Comparison of ENCODE assay signal across 2 cellular contexts in the genomic region with DNA sequence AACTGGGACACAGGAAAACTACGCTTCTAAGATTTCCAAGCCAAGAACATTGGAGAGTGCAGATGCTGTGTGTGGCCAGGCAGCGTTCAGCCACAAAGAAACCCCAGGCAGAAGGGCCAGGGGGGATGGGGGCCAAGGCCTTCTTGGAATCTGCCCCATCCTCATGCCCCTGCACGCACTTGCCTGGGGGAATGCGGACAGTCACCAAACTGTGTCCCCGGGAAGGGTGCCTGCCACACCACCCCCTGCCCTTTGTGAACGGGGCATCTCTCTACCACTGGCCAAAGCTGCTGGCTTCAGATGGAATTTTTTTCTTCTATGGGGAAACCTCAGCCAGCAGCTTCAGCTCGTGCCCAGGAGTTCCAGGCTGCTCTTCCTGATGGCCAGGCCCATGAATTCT.
TF ChIP-seq lines count a peak whose summit lies in the region.

No MANE protein-coding gene starts in this region.

TF ChIP-seq in SK-N-SH, 30 proteins besides CTCF, POLR2A, EP300 and RAD21:
- no peak for TF ChIP-seq EZH2phosphoT487 (IDR thresholded peaks at IDR 0.05; ENCODE audit: borderline replicate concordance, low read depth)
- TF ChIP-seq, protein P1, sequence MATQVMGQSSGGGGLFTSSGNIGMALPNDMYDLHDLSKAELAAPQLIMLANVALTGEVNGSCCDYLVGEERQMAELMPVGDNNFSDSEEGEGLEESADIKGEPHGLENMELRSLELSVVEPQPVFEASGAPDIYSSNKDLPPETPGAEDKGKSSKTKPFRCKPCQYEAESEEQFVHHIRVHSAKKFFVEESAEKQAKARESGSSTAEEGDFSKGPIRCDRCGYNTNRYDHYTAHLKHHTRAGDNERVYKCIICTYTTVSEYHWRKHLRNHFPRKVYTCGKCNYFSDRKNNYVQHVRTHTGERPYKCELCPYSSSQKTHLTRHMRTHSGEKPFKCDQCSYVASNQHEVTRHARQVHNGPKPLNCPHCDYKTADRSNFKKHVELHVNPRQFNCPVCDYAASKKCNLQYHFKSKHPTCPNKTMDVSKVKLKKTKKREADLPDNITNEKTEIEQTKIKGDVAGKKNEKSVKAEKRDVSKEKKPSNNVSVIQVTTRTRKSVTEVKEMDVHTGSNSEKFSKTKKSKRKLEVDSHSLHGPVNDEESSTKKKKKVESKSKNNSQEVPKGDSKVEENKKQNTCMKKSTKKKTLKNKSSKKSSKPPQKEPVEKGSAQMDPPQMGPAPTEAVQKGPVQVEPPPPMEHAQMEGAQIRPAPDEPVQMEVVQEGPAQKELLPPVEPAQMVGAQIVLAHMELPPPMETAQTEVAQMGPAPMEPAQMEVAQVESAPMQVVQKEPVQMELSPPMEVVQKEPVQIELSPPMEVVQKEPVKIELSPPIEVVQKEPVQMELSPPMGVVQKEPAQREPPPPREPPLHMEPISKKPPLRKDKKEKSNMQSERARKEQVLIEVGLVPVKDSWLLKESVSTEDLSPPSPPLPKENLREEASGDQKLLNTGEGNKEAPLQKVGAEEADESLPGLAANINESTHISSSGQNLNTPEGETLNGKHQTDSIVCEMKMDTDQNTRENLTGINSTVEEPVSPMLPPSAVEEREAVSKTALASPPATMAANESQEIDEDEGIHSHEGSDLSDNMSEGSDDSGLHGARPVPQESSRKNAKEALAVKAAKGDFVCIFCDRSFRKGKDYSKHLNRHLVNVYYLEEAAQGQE (IDR thresholded peaks at IDR 0.05; ENCODE audit: low read depth, low read length), result no peak
- TF ChIP-seq MXI1 (IDR thresholded peaks at IDR 0.05; ENCODE audit: low read depth, low read length), result no peak
- no peak for TF ChIP-seq FOSL2 (IDR thresholded peaks at IDR 0.05; ENCODE audit: borderline replicate concordance, low read depth)
- TF ChIP-seq CHD2 (IDR thresholded peaks at IDR 0.05; ENCODE audit: low read length, partially characterized antibody), result no peak
- TF ChIP-seq, protein P2, sequence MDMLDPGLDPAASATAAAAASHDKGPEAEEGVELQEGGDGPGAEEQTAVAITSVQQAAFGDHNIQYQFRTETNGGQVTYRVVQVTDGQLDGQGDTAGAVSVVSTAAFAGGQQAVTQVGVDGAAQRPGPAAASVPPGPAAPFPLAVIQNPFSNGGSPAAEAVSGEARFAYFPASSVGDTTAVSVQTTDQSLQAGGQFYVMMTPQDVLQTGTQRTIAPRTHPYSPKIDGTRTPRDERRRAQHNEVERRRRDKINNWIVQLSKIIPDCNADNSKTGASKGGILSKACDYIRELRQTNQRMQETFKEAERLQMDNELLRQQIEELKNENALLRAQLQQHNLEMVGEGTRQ (IDR thresholded peaks at IDR 0.05; ENCODE audit: borderline replicate concordance, low read depth, low read length), result no peak
- no peak for TF ChIP-seq MEF2A (IDR thresholded peaks at IDR 0.05; ENCODE audit: borderline replicate concordance, low read depth)
- TF ChIP-seq IRF3 (IDR thresholded peaks at IDR 0.05; ENCODE audit: low read depth, low read length), result no peak
- no peak for TF ChIP-seq POLR2AphosphoS5 (IDR thresholded peaks at IDR 0.05; ENCODE audit: low read depth, low read length)
- TF ChIP-seq GATA2 (CRISPR knock-in tag; IDR thresholded peaks at IDR 0.05), result no peak
- no peak for TF ChIP-seq RXRA (IDR thresholded peaks at IDR 0.05; ENCODE audit: borderline replicate concordance, low read depth)
- TF ChIP-seq SMC3 (IDR thresholded peaks at IDR 0.05; ENCODE audit: low read depth, low read length), result no peak
- TF ChIP-seq JUND (IDR thresholded peaks at IDR 0.05), result no peak

TF ChIP-seq in SK-N-SH treated with all-trans-retinoic acid at 6 μM for 48 hours, 23 proteins besides CTCF, POLR2A, EP300 and RAD21:
- TF ChIP-seq, protein P3, sequence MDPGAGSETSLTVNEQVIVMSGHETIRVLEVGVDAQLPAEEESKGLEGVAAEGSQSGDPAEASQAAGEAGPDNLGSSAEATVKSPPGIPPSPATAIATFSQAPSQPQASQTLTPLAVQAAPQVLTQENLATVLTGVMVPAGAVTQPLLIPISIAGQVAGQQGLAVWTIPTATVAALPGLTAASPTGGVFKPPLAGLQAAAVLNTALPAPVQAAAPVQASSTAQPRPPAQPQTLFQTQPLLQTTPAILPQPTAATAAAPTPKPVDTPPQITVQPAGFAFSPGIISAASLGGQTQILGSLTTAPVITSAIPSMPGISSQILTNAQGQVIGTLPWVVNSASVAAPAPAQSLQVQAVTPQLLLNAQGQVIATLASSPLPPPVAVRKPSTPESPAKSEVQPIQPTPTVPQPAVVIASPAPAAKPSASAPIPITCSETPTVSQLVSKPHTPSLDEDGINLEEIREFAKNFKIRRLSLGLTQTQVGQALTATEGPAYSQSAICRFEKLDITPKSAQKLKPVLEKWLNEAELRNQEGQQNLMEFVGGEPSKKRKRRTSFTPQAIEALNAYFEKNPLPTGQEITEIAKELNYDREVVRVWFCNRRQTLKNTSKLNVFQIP (CRISPR knock-in tag; IDR thresholded peaks at IDR 0.05; ENCODE audit: borderline replicate concordance, low read depth), result no peak
- TF ChIP-seq ZC3H10 (CRISPR knock-in tag; IDR thresholded peaks at IDR 0.05) (no peak), ZNF8 (CRISPR knock-in tag; IDR thresholded peaks at IDR 0.05) (no peak), RARB (CRISPR knock-in tag; IDR thresholded peaks at IDR 0.05) (no peak), ESRRG (CRISPR knock-in tag; IDR thresholded peaks at IDR 0.05) (no peak), TCF4 (CRISPR knock-in tag; IDR thresholded peaks at IDR 0.05; ENCODE audit: borderline replicate concordance) (no peak), OSR1 (CRISPR knock-in tag; IDR thresholded peaks at IDR 0.05) (no peak), TOX (CRISPR knock-in tag; IDR thresholded peaks at IDR 0.05; ENCODE audit: borderline replicate concordance) (no peak), CREB5 (CRISPR knock-in tag; IDR thresholded peaks at IDR 0.05; ENCODE audit: low read depth) (no peak), ZFP30 (CRISPR knock-in tag; IDR thresholded peaks at IDR 0.05) (no peak), BACH2 (CRISPR knock-in tag; IDR thresholded peaks at IDR 0.05; ENCODE audit: borderline replicate concordance) (no peak), CSDC2 (CRISPR knock-in tag; IDR thresholded peaks at IDR 0.05) (no peak), PPARA (CRISPR knock-in tag; IDR thresholded peaks at IDR 0.05; ENCODE audit: borderline replicate concordance) (no peak), SNAI2 (CRISPR knock-in tag; IDR thresholded peaks at IDR 0.05) (no peak), GLIS3 (CRISPR knock-in tag; IDR thresholded peaks at IDR 0.05) (no peak)
- TF ChIP-seq, protein P4, sequence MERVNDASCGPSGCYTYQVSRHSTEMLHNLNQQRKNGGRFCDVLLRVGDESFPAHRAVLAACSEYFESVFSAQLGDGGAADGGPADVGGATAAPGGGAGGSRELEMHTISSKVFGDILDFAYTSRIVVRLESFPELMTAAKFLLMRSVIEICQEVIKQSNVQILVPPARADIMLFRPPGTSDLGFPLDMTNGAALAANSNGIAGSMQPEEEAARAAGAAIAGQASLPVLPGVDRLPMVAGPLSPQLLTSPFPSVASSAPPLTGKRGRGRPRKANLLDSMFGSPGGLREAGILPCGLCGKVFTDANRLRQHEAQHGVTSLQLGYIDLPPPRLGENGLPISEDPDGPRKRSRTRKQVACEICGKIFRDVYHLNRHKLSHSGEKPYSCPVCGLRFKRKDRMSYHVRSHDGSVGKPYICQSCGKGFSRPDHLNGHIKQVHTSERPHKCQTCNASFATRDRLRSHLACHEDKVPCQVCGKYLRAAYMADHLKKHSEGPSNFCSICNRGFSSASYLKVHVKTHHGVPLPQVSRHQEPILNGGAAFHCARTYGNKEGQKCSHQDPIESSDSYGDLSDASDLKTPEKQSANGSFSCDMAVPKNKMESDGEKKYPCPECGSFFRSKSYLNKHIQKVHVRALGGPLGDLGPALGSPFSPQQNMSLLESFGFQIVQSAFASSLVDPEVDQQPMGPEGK (CRISPR knock-in tag; IDR thresholded peaks at IDR 0.05; ENCODE audit: borderline replicate concordance), result no peak
